In the genomic region with DNA sequence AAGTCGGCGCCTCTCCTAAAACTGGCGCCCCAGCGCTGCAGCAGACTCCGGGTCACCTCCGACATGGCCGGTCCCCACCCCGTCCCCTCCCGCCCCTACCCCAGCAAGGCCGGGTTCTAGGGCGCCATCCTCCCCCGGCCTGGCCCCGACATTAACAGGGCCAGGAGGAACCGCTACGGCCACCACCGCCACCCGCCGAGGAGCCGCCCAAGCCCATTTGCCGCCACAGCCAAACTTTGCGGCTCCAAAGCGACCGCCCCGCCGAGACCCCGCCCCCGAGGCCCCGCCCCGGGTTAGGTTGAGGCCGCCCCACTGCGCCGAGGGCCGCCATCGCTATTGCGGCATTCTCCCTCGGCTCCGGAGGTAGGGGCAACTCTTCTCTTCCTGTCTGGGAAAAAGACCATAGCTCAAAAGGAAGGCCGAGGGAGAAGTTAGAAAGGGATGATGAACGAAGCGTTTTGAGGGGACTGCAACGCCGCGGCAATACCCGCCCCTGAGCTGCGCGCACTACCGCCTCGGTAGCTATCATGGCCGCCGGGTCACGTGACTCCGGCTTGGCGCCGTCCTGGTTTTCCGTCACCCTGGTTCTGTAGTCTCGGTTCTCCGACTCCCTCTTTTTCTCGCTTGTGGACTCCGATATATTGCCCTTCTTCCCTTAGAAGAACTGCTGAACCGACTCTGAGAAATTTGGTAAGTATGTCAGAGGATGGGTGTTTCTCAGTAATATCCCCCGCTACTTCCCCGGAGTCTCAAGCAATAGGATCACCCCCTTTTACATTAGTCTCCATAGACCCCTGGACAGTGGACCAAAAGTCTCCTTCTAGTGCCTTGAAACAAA, we compare ENCODE assay signal across 8 cellular contexts. TPM values are rescaled to one million over a fixed set of nuclear protein-coding genes. Genes with fewer than 3 reads are reported as not detected.
A peak's percentile ranks its signal among the peaks of the same experiment; 100 is the strongest.
DNase-seq lines count a peak whose midpoint lies in the region; ATAC-seq and TF ChIP-seq lines count a peak whose summit lies in the region.

A gene with protein sequence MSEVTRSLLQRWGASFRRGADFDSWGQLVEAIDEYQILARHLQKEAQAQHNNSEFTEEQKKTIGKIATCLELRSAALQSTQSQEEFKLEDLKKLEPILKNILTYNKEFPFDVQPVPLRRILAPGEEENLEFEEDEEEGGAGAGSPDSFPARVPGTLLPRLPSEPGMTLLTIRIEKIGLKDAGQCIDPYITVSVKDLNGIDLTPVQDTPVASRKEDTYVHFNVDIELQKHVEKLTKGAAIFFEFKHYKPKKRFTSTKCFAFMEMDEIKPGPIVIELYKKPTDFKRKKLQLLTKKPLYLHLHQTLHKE (minus strand): TSS at position 239 of the 838 bp plus-strand sequence. CDS start 174 bp downstream, at position 65.
A gene with protein sequence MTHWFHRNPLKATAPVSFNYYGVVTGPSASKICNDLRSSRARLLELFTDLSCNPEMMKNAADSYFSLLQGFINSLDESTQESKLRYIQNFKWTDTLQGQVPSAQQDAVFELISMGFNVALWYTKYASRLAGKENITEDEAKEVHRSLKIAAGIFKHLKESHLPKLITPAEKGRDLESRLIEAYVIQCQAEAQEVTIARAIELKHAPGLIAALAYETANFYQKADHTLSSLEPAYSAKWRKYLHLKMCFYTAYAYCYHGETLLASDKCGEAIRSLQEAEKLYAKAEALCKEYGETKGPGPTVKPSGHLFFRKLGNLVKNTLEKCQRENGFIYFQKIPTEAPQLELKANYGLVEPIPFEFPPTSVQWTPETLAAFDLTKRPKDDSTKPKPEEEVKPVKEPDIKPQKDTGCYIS (plus strand): TSS at position 312 of the 838 bp plus-strand sequence. CDS start 3,136 bp downstream, outside the sequence.

- H3K4me3 ChIP-seq in HFF-Myc (replicated peaks; ENCODE audit: low read depth, low read length) (peak within 1 kb of the TSS; percentile 100), SJSA1 (peak within 1 kb of the TSS; percentile 67), neuronal stem cell (ENCODE audit: low read length in 2 of 2) (peak within 1 kb of the TSS; percentile 97 to 98)

- peak within 1 kb of the TSS; percentile 99 for H2AFZ ChIP-seq in neuronal stem cell (ENCODE audit: low read length)

- H2AK5ac ChIP-seq in neuronal stem cell (ENCODE audit: low read depth, low read length), result peak within 1 kb of the TSS; percentile 42

- no peak for TF ChIP-seq CTCF in HFF-Myc (IDR thresholded peaks at IDR 0.05; ENCODE audit: low read depth, low read length, missing control alignments)
- TF ChIP-seq CTCF in foreskin keratinocyte (conservative IDR thresholded peaks at IDR 0.05), result no peak
- TF ChIP-seq CTCF in subcutaneous adipose tissue (IDR thresholded peaks at IDR 0.05; ENCODE audit: low read depth), result no peak

- H3K36me3 ChIP-seq in SJSA1 (peaks cover 43% of the 10 kb centered on the region), neuronal stem cell (replicated peaks in 1 of 2; ENCODE audit: control insufficient read depth in 2 of 2, insufficient read depth in 2 of 2, low read length in 2 of 2) (peaks cover 2 to 22% of the 10 kb centered on the region in 2 donors)

- H3K4me2 ChIP-seq in neuronal stem cell (ENCODE audit: insufficient read depth, low read length, poor library complexity, severe bottlenecking), result peak within 1 kb of the TSS; percentile 85

- peak within 1 kb of the TSS; percentile 97 for H3K27ac ChIP-seq in SJSA1
- peak within 1 kb of the TSS; percentile 99 for H3K27ac ChIP-seq in foreskin keratinocyte
- peak within 1 kb of the TSS; percentile 76 for H3K27ac ChIP-seq in neuronal stem cell (replicated peaks; ENCODE audit: low read length)

- peak within 1 kb of the TSS; percentile 67 for H2BK12ac ChIP-seq in neuronal stem cell (ENCODE audit: low read length)

- H3K4ac ChIP-seq in neuronal stem cell (ENCODE audit: low read length), result no peak within 1 kb of the TSS

- H2BK15ac ChIP-seq in neuronal stem cell (ENCODE audit: low read length), result no peak within 1 kb of the TSS

- peak within 1 kb of the TSS; percentile 76 for H3K23ac ChIP-seq in neuronal stem cell (ENCODE audit: low read depth, low read length, poor library complexity)

- H3K9ac ChIP-seq in neuronal stem cell (ENCODE audit: low read depth, low read length, poor library complexity), result peak within 1 kb of the TSS; percentile 93

- H2BK5ac ChIP-seq in neuronal stem cell (ENCODE audit: low read length), result peak within 1 kb of the TSS; percentile 87

- peak within 1 kb of the TSS; percentile 92 for H3K18ac ChIP-seq in neuronal stem cell (ENCODE audit: low read length)

- H3K9me3 ChIP-seq in SJSA1 (replicated peaks) (no peaks in the 10 kb centered on the region), neuronal stem cell (replicated peaks in 1 of 2; ENCODE audit: control insufficient read depth in 2 of 2, insufficient read depth in 1 of 2, low read depth in 1 of 2, low read length in 2 of 2) (no peaks in the 10 kb centered on the region)

- H4K8ac ChIP-seq in neuronal stem cell (ENCODE audit: low read depth, low read length), result no peak within 1 kb of the TSS

- H3K4me1 ChIP-seq in SJSA1 (replicated peaks) (peaks cover 9% of the 10 kb centered on the region), foreskin keratinocyte (peaks cover 5% of the 10 kb centered on the region), neuronal stem cell (ENCODE audit: control insufficient read depth in 2 of 2, insufficient read depth in 1 of 2, low read depth in 1 of 2, low read length in 2 of 2) (peaks cover 0 to 5% of the 10 kb centered on the region in 2 donors)

- WGBS in neuronal stem cell (ENCODE audit: extremely low coverage in 2 of 2, insufficient read length in 2 of 2, insufficient replicate concordance in 1 of 2), 2 donors, result no CpG with 5 or more reads among the region's 62 CpGs

- peak within 1 kb of the TSS; percentile 92 for H3K14ac ChIP-seq in neuronal stem cell (ENCODE audit: low read length)

- DNase-seq in GM03348 (ENCODE audit: low spot score) (peak; percentile 97), HFF-Myc (ENCODE audit: extremely low read depth, low read depth) (peak; percentile 39), MV-4-11 (lab: John Stamatoyannopoulos, UW) (peak; percentile 76), SJSA1 (ENCODE audit: low read depth in 1 of 2, low spot score in 2 of 2) (peak; percentile 94 to 98), foreskin keratinocyte (peak; percentile 68 to 81), neuronal stem cell (ENCODE audit: low spot score) (peak; percentile 88)
- DNase-seq in activated naive CD4-positive, alpha-beta T cell (lab: John Stamatoyannopoulos, UW), result peak; percentile 88 to 98 (median 94)

- peak; percentile 85 for ATAC-seq in foreskin keratinocyte

- H2BK120ac ChIP-seq in neuronal stem cell (ENCODE audit: low read depth, low read length), result no peak within 1 kb of the TSS

- H4K91ac ChIP-seq in neuronal stem cell (ENCODE audit: low read depth, low read length, poor library complexity), result no peak within 1 kb of the TSS

- H3K27me3 ChIP-seq in SJSA1 (replicated peaks), result no peaks in the 10 kb centered on the region
- no peaks in the 10 kb centered on the region for H3K27me3 ChIP-seq in foreskin keratinocyte
- H3K27me3 ChIP-seq in neuronal stem cell (ENCODE audit: control insufficient read depth in 3 of 3, insufficient read depth in 3 of 3, low read depth in 1 of 3, low read length in 3 of 3), result no peaks in the 10 kb centered on the region

- peaks cover 4% of the 10 kb centered on the region for H3K79me1 ChIP-seq in neuronal stem cell (ENCODE audit: low read depth, low read length)

RNA-seq across cellular contexts. Expression of the first gene that starts in this region (rescaled TPM):
- 37.2 and 50.0 TPM in 2 replicates for total RNA-seq in SJSA1 (2014; rRNA removed; shearing (Covaris generic))
- total RNA-seq in foreskin keratinocyte (76.3 and 83.7 TPM in 2 replicates), subcutaneous adipose tissue (100 to 1,000 TPM; 107 to 147 (median 112) TPM)
- 47.5 and 48.8 TPM in 2 replicates for polyA plus RNA-seq in foreskin keratinocyte
- polyA plus RNA-seq in neuronal stem cell (2013, experiment 1 of 2), result 89.7 TPM
- polyA plus RNA-seq in neuronal stem cell (2013, experiment 2 of 2), result 88.7 TPM

RNA-seq across cellular contexts. Expression of the second gene that starts in this region (rescaled TPM):
- total RNA-seq in SJSA1 (2014; rRNA removed; shearing (Covaris generic)), result 38.4 and 67.6 TPM in 2 replicates
- total RNA-seq in foreskin keratinocyte (39.7 and 47.2 TPM in 2 replicates), subcutaneous adipose tissue (10 to 100 TPM; 34.1 to 65.4 (median 57.8) TPM)
- 14.2 and 17.3 TPM in 2 replicates for polyA plus RNA-seq in foreskin keratinocyte
- polyA plus RNA-seq in neuronal stem cell (2013, experiment 1 of 2), result 17.0 TPM
- 18.2 TPM for polyA plus RNA-seq in neuronal stem cell (2013, experiment 2 of 2)

Comparison
In these comparisons a context has a peak if more than half of its experiments do, and no peak if none do; other contexts are left out.
1. Peak in every context shown above with its lines: DNase-seq, ATAC-seq, H3K4me3 ChIP-seq and H3K27ac ChIP-seq.
2. DNase-seq: peak in every context shown above with its lines; median percentile 97 in GM03348; 96 in SJSA1; 94 in activated naive CD4-positive, alpha-beta T cell; 88 in neuronal stem cell; 76 in MV-4-11; 74 in foreskin keratinocyte; 39 in HFF-Myc.